In genomic region chr9:120936011-120936763, GRCh38 we compare ENCODE assay signal across 8 cellular contexts. TPM values are rescaled to one million over a fixed set of nuclear protein-coding genes. Genes with fewer than 3 reads are reported as not detected.
DNase-seq lines count a peak whose midpoint lies in the region; ATAC-seq and FAIRE-seq lines count a peak whose summit lies in the region.

No MANE protein-coding gene starts in this region.

- no peaks in the 10 kb centered on the region for H3K9me3 Mint-ChIP-seq in T-helper 1 cell treated with Interleukin-12 subunit alpha and Interleukin-12 subunit beta and Interleukin-4 antibody, amounts not matched to agents 30 μg/mL and 1 μg/mL, for 36 hours

- peaks cover 55% of the 10 kb centered on the region for H3K4me1 Mint-ChIP-seq in T-helper 1 cell treated with Interleukin-12 subunit alpha and Interleukin-12 subunit beta and Interleukin-4 antibody, amounts not matched to agents 30 μg/mL and 1 μg/mL, for 36 hours (ENCODE audit: low read depth)

- FAIRE-seq in urothelium cell line (lab: Jason Lieb, UNC) = no peak

- no peaks in the 10 kb centered on the region for H3K36me3 ChIP-seq in H7 (replicated peaks; ENCODE audit: control insufficient read depth, insufficient read depth, low read length)

- intact Hi-C loops in left cardiac atrium (cut with DNase I) = loop anchor here (2.0 to 10.0 kb wide), 5 partner anchors 67 to 311 kb away; partner anchors contain the start of gene FBXW2 (in 1 of the 2)

- peak; percentile 81 to 82 for ATAC-seq in left cardiac atrium

- H3K27me3 ChIP-seq in H7 (ENCODE audit: control insufficient read depth, insufficient read depth, low read length) = no peaks in the 10 kb centered on the region; the same call in 1 of the 2 replicates

- peak overlapping the region; percentile 78 for H3K27ac Mint-ChIP-seq in T-helper 1 cell treated with Interleukin-12 subunit alpha and Interleukin-12 subunit beta and Interleukin-4 antibody, amounts not matched to agents 30 μg/mL and 1 μg/mL, for 36 hours

- peak overlapping the region; percentile 43 for H3K4me3 Mint-ChIP-seq in T-helper 1 cell treated with Interleukin-12 subunit alpha and Interleukin-12 subunit beta and Interleukin-4 antibody, amounts not matched to agents 30 μg/mL and 1 μg/mL, for 36 hours

- DNase-seq in DMS153 (lab: John Stamatoyannopoulos, UW) (peak; percentile 63), H7 (peak; percentile 90), NCI-H1694 (lab: John Stamatoyannopoulos, UW) (peak; percentile 82), amniotic stem cell (lab: John Stamatoyannopoulos, UW) (peak; percentile 93), left cardiac atrium (peak; percentile 96), putamen (ENCODE audit: low spot score) (peak; percentile 84), urothelium cell line (ENCODE audit: low spot score) (peak; percentile 84)

- no peak overlapping the region for H3K4me3 ChIP-seq in H7 (ENCODE audit: insufficient read depth, low read depth, low read length)

- H3K27me3 Mint-ChIP-seq in T-helper 1 cell treated with Interleukin-12 subunit alpha and Interleukin-12 subunit beta and Interleukin-4 antibody, amounts not matched to agents 30 μg/mL and 1 μg/mL, for 36 hours (ENCODE audit: low read depth) = peaks cover 12% of the 10 kb centered on the region

- peaks cover under 1% of the 10 kb centered on the region for H3K36me3 Mint-ChIP-seq in T-helper 1 cell treated with Interleukin-12 subunit alpha and Interleukin-12 subunit beta and Interleukin-4 antibody, amounts not matched to agents 30 μg/mL and 1 μg/mL, for 36 hours (ENCODE audit: low read depth)

RNA-seq across cellular contexts. Expression of gene TRAF1, which starts 9.6 kb away (rescaled TPM):
- 0.97 and 1.4 TPM in 2 replicates for total RNA-seq in H7 (2014; rRNA removed; shearing (Covaris generic))
- 1 to 10 TPM; 3.3 to 3.7 TPM for total RNA-seq in left cardiac atrium

RNA-seq across cellular contexts. Expression of gene PHF19, which starts 59.2 kb away (rescaled TPM):
- 35.5 and 40.1 TPM in 2 replicates for total RNA-seq in H7 (2014; rRNA removed; shearing (Covaris generic))
- total RNA-seq in left cardiac atrium = 10 to 100 TPM; 16.8 to 18.5 TPM
